9 cellular contexts compared by ENCODE assay signal in the genomic region with DNA sequence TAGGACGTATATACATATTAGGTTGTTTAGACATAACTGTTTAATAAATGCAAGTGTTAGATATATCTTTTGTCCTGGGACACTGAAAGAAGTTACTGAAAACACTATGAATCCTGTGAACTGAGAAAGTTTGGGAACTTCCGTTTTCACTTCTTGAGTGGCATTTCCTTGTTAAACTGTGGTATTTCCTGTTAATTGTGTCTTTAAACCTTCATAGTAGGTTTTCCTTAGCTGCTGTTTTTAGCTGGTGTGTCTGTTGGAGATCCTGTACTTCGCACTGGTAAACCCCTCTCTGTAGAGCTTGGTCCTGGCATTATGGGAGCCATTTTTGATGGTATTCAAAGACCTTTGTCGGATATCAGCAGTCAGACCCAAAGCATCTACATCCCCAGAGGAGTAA. TPM values are rescaled to one million over a fixed set of nuclear protein-coding genes. Genes with fewer than 3 reads are reported as not detected.
DNase-seq lines count a peak whose midpoint lies in the region; ATAC-seq lines count a peak whose summit lies in the region.
"Had no signal": no experiment of that assay in that cellular context is flagged by ENCODE, and none has a peak within 500 bp of the region (broad histone marks: within the 10 kb centered on the region; RNA-seq: fewer than 3 reads in every experiment).

No MANE protein-coding gene starts in this region.

- H4K8ac ChIP-seq in mesenchymal stem cell (ENCODE audit: low read length) = no peak overlapping the region

- no peak overlapping the region for H2BK120ac ChIP-seq in mesenchymal stem cell (ENCODE audit: low read depth, low read length)

- no peaks in the 10 kb centered on the region; the same call in 1 of the 2 replicates for H3K36me3 ChIP-seq in ACC112 (ENCODE audit: insufficient read depth, low read length)
- 0 out of 2 replicates have a peak, but pooled peaks cover 3% of the 10 kb centered on the region for H3K36me3 ChIP-seq in GM23248 (ENCODE audit: low read depth)
- peaks cover 5 to 61% of the 10 kb centered on the region in 2 experiments for H3K36me3 ChIP-seq in mesenchymal stem cell (ENCODE audit: control insufficient read depth in 1 of 2, insufficient read depth in 2 of 2, low read depth in 1 of 2, low read length in 2 of 2)

- no peaks in the 10 kb centered on the region for H3K27me3 Mint-ChIP-seq in activated naive CD8-positive, alpha-beta T cell treated with anti-CD3 and anti-CD28 coated beads, Interleukin-2, amount 10 ng/mL, durations not matched to agents 7 days and 5 days
- no peaks in the 10 kb centered on the region for H3K27me3 Mint-ChIP-seq in effector memory CD8-positive, alpha-beta T cell

- POLR2A ChIA-PET in activated naive CD8-positive, alpha-beta T cell treated with anti-CD3 and anti-CD28 coated beads, Interleukin-2, amount 10 ng/mL, durations not matched to agents 7 days and 5 days (lab: Charles Lee) = no interaction called here

- H3K4me1 ChIP-seq in ACC112 (ENCODE audit: control insufficient read depth, insufficient read depth, low read length, unreplicated experiment) (peaks cover 16% of the 10 kb centered on the region), GM23248 (ENCODE audit: insufficient read depth) (peaks cover 24% of the 10 kb centered on the region), mesenchymal stem cell (ENCODE audit: control insufficient read depth, insufficient read depth, low read depth, low read length) (no peaks in the 10 kb centered on the region)

- no peak overlapping the region for H2BK15ac ChIP-seq in mesenchymal stem cell (ENCODE audit: low read depth, poor library complexity, severe bottlenecking)

- peaks cover 13% of the 10 kb centered on the region; the same call in 1 of the 2 replicates for H3F3A ChIP-seq in GM23248 (ENCODE audit: insufficient read depth)

- H3K27ac Mint-ChIP-seq in activated naive CD8-positive, alpha-beta T cell treated with anti-CD3 and anti-CD28 coated beads, Interleukin-2, amount 10 ng/mL, durations not matched to agents 7 days and 5 days = peak overlapping the region; percentile 32
- peak overlapping the region in 1 of 2 donors; percentile 83 for H3K27ac Mint-ChIP-seq in effector memory CD8-positive, alpha-beta T cell

- H3K4ac ChIP-seq in mesenchymal stem cell (ENCODE audit: low read depth in 1 of 2, low read length in 2 of 2) = peak overlapping the region in 1 of 2 experiments; percentile 75

- no peaks in the 10 kb centered on the region for H3K9me3 Mint-ChIP-seq in activated naive CD8-positive, alpha-beta T cell treated with anti-CD3 and anti-CD28 coated beads, Interleukin-2, amount 10 ng/mL, durations not matched to agents 7 days and 5 days
- no peaks in the 10 kb centered on the region for H3K9me3 Mint-ChIP-seq in effector memory CD8-positive, alpha-beta T cell

- H3K4me2 ChIP-seq in GM23248 (ENCODE audit: unreplicated experiment) (peak overlapping the region; percentile 40), mesenchymal stem cell (ENCODE audit: low read length, poor library complexity, severe bottlenecking) (no peak overlapping the region)

- H3K9me2 ChIP-seq in GM23248 (ENCODE audit: insufficient read depth) = no peaks in the 10 kb centered on the region

- WGBS in GM23248 (ENCODE audit: low coverage in 1 of 2, low lambda C conversion rate in 2 of 2, missing lambda C conversion rate in 2 of 2), 2 experiments = 77 to 84% methylated on average over 4 of the region's 4 CpGs
- WGBS in mesenchymal stem cell = 64% methylated on average over 4 of the region's 4 CpGs

- peak overlapping the region in 1 of 2 experiments; percentile 34 for H3K18ac ChIP-seq in mesenchymal stem cell (ENCODE audit: low read depth in 1 of 2, low read length in 2 of 2)

- H4K20me1 ChIP-seq in GM23248 (ENCODE audit: insufficient read depth) = no peaks in the 10 kb centered on the region

- no peaks in the 10 kb centered on the region for H3K79me2 ChIP-seq in ACC112 (ENCODE audit: control insufficient read depth, insufficient read depth, low read length, unreplicated experiment)
- 0 out of 2 replicates have a peak, but pooled peaks cover 10% of the 10 kb centered on the region for H3K79me2 ChIP-seq in GM23248 (ENCODE audit: insufficient read depth)

- H3K4me1 Mint-ChIP-seq in activated naive CD8-positive, alpha-beta T cell treated with anti-CD3 and anti-CD28 coated beads, Interleukin-2, amount 10 ng/mL, durations not matched to agents 7 days and 5 days = peaks cover 6% of the 10 kb centered on the region
- H3K4me1 Mint-ChIP-seq in effector memory CD8-positive, alpha-beta T cell (ENCODE audit: low read depth in 2 of 2) = peaks cover 0 to 4% of the 10 kb centered on the region in 2 donors

- peak overlapping the region; percentile 97 for H2AK5ac ChIP-seq in mesenchymal stem cell (ENCODE audit: low read length, severe bottlenecking)

- ATAC-seq in activated naive CD8-positive, alpha-beta T cell treated with anti-CD3 and anti-CD28 coated beads, Interleukin-2, amount 10 ng/mL, durations not matched to agents 7 days and 5 days (ENCODE audit: low read depth) = no peak
- ATAC-seq in GM19328 (IDR thresholded peaks at IDR 0.05; ENCODE audit: unreplicated experiment) = no peak
- no peak for ATAC-seq in effector memory CD8-positive, alpha-beta T cell (replicated peaks)

- peaks cover 2% of the 10 kb centered on the region for H3K36me3 Mint-ChIP-seq in activated naive CD8-positive, alpha-beta T cell treated with anti-CD3 and anti-CD28 coated beads, Interleukin-2, amount 10 ng/mL, durations not matched to agents 7 days and 5 days
- peaks cover 29% of the 10 kb centered on the region for H3K36me3 Mint-ChIP-seq in effector memory CD8-positive, alpha-beta T cell (ENCODE audit: insufficient read depth)

- H3K14ac ChIP-seq in mesenchymal stem cell (ENCODE audit: low read length in 2 of 2) = no peak overlapping the region

- H3K23ac ChIP-seq in mesenchymal stem cell (ENCODE audit: low read length in 2 of 2) = no peak overlapping the region

- H3K9ac ChIP-seq in GM23248 = peak overlapping the region; percentile 63
- peak overlapping the region; percentile 94 for H3K9ac ChIP-seq in mesenchymal stem cell (ENCODE audit: low read length)

- DNase-seq in GM23248 (peak; percentile 18), mesenchymal stem cell (no peak), HuH-7 (ENCODE audit: low spot score) (no peak), hepatic stellate cell (ENCODE audit: low spot score) (no peak)
- DNase-seq in activated naive CD8-positive, alpha-beta T cell treated with anti-CD3 and anti-CD28 coated beads, Interleukin-2, amount 10 ng/mL, durations not matched to agents 7 days and 5 days = no peak
- no peak for DNase-seq in effector memory CD8-positive, alpha-beta T cell
- DNase-seq: NCI-H2227 treated with DMSO at 0.1 percent for 48 hours had no signal

- H3K27ac ChIP-seq in ACC112 (ENCODE audit: low read depth, low read length) (peak overlapping the region; percentile 88), GM23248 (peak overlapping the region; percentile 92), mesenchymal stem cell (ENCODE audit: low read length, poor library complexity, severe bottlenecking) (peak overlapping the region; percentile 68)

- peak overlapping the region; percentile 33 for H2AFZ ChIP-seq in ACC112 (ENCODE audit: low read length, unreplicated experiment)
- H2AFZ ChIP-seq in GM23248 = peak overlapping the region; percentile 64
- H2AFZ ChIP-seq in mesenchymal stem cell (ENCODE audit: low read depth, low read length) = no peak overlapping the region

- H3K27me3 ChIP-seq in ACC112 (ENCODE audit: insufficient read depth, low read length) = no peaks in the 10 kb centered on the region
- no peaks in the 10 kb centered on the region for H3K27me3 ChIP-seq in GM23248 (replicated peaks; ENCODE audit: insufficient read depth)
- no peaks in the 10 kb centered on the region for H3K27me3 ChIP-seq in mesenchymal stem cell (ENCODE audit: control insufficient read depth in 1 of 2, insufficient read depth in 1 of 2, low read length in 2 of 2)

- peak overlapping the region; percentile 44 for H3K4me3 Mint-ChIP-seq in activated naive CD8-positive, alpha-beta T cell treated with anti-CD3 and anti-CD28 coated beads, Interleukin-2, amount 10 ng/mL, durations not matched to agents 7 days and 5 days
- no peak overlapping the region for H3K4me3 Mint-ChIP-seq in effector memory CD8-positive, alpha-beta T cell

- in situ Hi-C loops in GM23248 (cut with MboI) = no loop called here

- H2BK5ac ChIP-seq in mesenchymal stem cell (ENCODE audit: low read depth, low read length, poor library complexity, severe bottlenecking) = peak overlapping the region; percentile 89

- H3K4me3 ChIP-seq in ACC112 (ENCODE audit: low read depth, low read length) = no peak overlapping the region
- H3K4me3 ChIP-seq in GM23248 = 0 out of 2 replicates have a peak overlapping the region, but pooled peaks have one; percentile 3
- H3K4me3 ChIP-seq in mesenchymal stem cell (ENCODE audit: insufficient read depth in 1 of 2, low read depth in 1 of 2, low read length in 2 of 2) = no peak overlapping the region

- H3K79me1 ChIP-seq in mesenchymal stem cell (replicated peaks; ENCODE audit: low read length, poor library complexity, severe bottlenecking) = no peaks in the 10 kb centered on the region

- H3K9me3 ChIP-seq in GM23248 (ENCODE audit: low read depth) = no peaks in the 10 kb centered on the region
- H3K9me3 ChIP-seq in mesenchymal stem cell (ENCODE audit: control insufficient read depth, low read length) = no peaks in the 10 kb centered on the region

- H4K91ac ChIP-seq in mesenchymal stem cell (ENCODE audit: low read length) = no peak overlapping the region

- H2BK12ac ChIP-seq in mesenchymal stem cell (ENCODE audit: low read length in 2 of 2) = peak overlapping the region in 1 of 2 experiments; percentile 66

RNA-seq across cellular contexts. Expression of a gene that starts 37.1 kb away (rescaled TPM):
- 51.1 and 53.2 TPM in 2 replicates for total RNA-seq in GM23248 (2014; rRNA removed; shearing (Covaris generic))
- 47.8 and 47.9 TPM in 2 replicates for polyA plus RNA-seq in GM23248 (2016; fragmentation: Nextera tagmentation; extraction: Ambion mirVana)
- 10 to 100 TPM; 32.9 to 36.5 TPM for total RNA-seq in activated naive CD8-positive, alpha-beta T cell treated with anti-CD3 and anti-CD28 coated beads, Interleukin-2, amount 10 ng/mL, durations not matched to agents 7 days and 5 days
- 35.5 TPM for polyA plus RNA-seq in mesenchymal stem cell (2013, experiment 1 of 2)
- polyA plus RNA-seq in mesenchymal stem cell (2013, experiment 2 of 2) = 35.2 TPM

RNA-seq across cellular contexts. Expression of a gene that starts 37.9 kb away (rescaled TPM):
- total RNA-seq in GM23248 (2014; rRNA removed; shearing (Covaris generic)) = 142 and 160 TPM in 2 replicates
- polyA plus RNA-seq in GM23248 (2016; fragmentation: Nextera tagmentation; extraction: Ambion mirVana) = 147 and 154 TPM in 2 replicates
- total RNA-seq in activated naive CD8-positive, alpha-beta T cell treated with anti-CD3 and anti-CD28 coated beads, Interleukin-2, amount 10 ng/mL, durations not matched to agents 7 days and 5 days = 10 to 100 TPM; 90.9 to 91.0 TPM
- polyA plus RNA-seq in mesenchymal stem cell (2013, experiment 1 of 2) = 91.6 TPM
- 92.9 TPM for polyA plus RNA-seq in mesenchymal stem cell (2013, experiment 2 of 2)

RNA-seq across cellular contexts. Expression of a gene that starts 54.6 kb away (rescaled TPM):
- 3.2 and 19.9 TPM in 2 replicates for total RNA-seq in GM23248 (2014; rRNA removed; shearing (Covaris generic))
- polyA plus RNA-seq in GM23248 (2016; fragmentation: Nextera tagmentation; extraction: Ambion mirVana) = 6.0 and 6.4 TPM in 2 replicates
- 1 to 10 TPM; 1.2 to 2.2 TPM for total RNA-seq in activated naive CD8-positive, alpha-beta T cell treated with anti-CD3 and anti-CD28 coated beads, Interleukin-2, amount 10 ng/mL, durations not matched to agents 7 days and 5 days
- polyA plus RNA-seq in mesenchymal stem cell (2013, experiment 1 of 2) = 8.9 TPM
- 6.8 TPM for polyA plus RNA-seq in mesenchymal stem cell (2013, experiment 2 of 2)
